ENCODE assay signal across 30 cellular contexts in genomic region chr11:30451167-30451566, GRCh38.
"Had no signal": no experiment of that assay in that cellular context is flagged by ENCODE, and none has a peak within 500 bp of the region (broad histone marks: within the 10 kb centered on the region; RNA-seq: fewer than 3 reads in every experiment).

No MANE protein-coding gene starts in this region.

- H3K36me3 ChIP-seq: ascending aorta, breast epithelium, cardiac muscle cell, colonic mucosa had no signal

- H3K27me3 ChIP-seq: ascending aorta, breast epithelium, cardiac muscle cell, colonic mucosa had no signal

- H3K27ac Mint-ChIP-seq: activated CD4-positive, alpha-beta memory T cell treated with anti-CD3 and anti-CD28 coated beads, Interleukin-2, amount 10 ng/mL, durations not matched to agents 7 days and 5 days; activated CD4-positive, alpha-beta T cell treated with anti-CD3 and anti-CD28 coated beads for 36 hours; activated CD4-positive, alpha-beta T cell treated with anti-CD3 and anti-CD28 coated beads, Interleukin-2, amount 10 ng/mL, durations not matched to agents 7 days and 5 days; activated naive CD4-positive, alpha-beta T cell treated with anti-CD3 and anti-CD28 coated beads, Interleukin-2, amount 10 ng/mL, durations not matched to agents 7 days and 5 days; activated naive CD4-positive, alpha-beta T cell treated with anti-CD3 and anti-CD28 coated beads, Interleukin-2, amount 50 U/mL, for 72 hours; activated naive CD8-positive, alpha-beta T cell treated with anti-CD3 and anti-CD28 coated beads, Interleukin-2, amount 10 ng/mL, durations not matched to agents 7 days and 5 days; activated T-cell treated with anti-CD3 and anti-CD28 coated beads, Interleukin-2, amount 50 U/mL, for 24 hours; activated T-cell treated with anti-CD3 and anti-CD28 coated beads, Interleukin-2, amount 50 U/mL, for 72 hours; T-cell; T-helper 1 cell treated with Interleukin-12 subunit alpha and Interleukin-12 subunit beta and Interleukin-4 antibody, amounts not matched to agents 30 μg/mL and 1 μg/mL, for 36 hours had no signal

- H3K4me1 Mint-ChIP-seq: activated CD4-positive, alpha-beta memory T cell treated with anti-CD3 and anti-CD28 coated beads, Interleukin-2, amount 10 ng/mL, durations not matched to agents 7 days and 5 days; activated CD4-positive, alpha-beta T cell treated with anti-CD3 and anti-CD28 coated beads for 36 hours; activated CD4-positive, alpha-beta T cell treated with anti-CD3 and anti-CD28 coated beads, Interleukin-2, amount 10 ng/mL, durations not matched to agents 7 days and 5 days; activated naive CD4-positive, alpha-beta T cell treated with anti-CD3 and anti-CD28 coated beads, Interleukin-2, amount 10 ng/mL, durations not matched to agents 7 days and 5 days; activated naive CD8-positive, alpha-beta T cell treated with anti-CD3 and anti-CD28 coated beads, Interleukin-2, amount 10 ng/mL, durations not matched to agents 7 days and 5 days had no signal

- H3K4me3 Mint-ChIP-seq: activated CD4-positive, alpha-beta memory T cell treated with anti-CD3 and anti-CD28 coated beads, Interleukin-2, amount 10 ng/mL, durations not matched to agents 7 days and 5 days; activated CD4-positive, alpha-beta T cell treated with anti-CD3 and anti-CD28 coated beads for 36 hours; activated CD4-positive, alpha-beta T cell treated with anti-CD3 and anti-CD28 coated beads, Interleukin-2, amount 10 ng/mL, durations not matched to agents 7 days and 5 days; activated naive CD4-positive, alpha-beta T cell treated with anti-CD3 and anti-CD28 coated beads, Interleukin-2, amount 10 ng/mL, durations not matched to agents 7 days and 5 days; activated naive CD8-positive, alpha-beta T cell treated with anti-CD3 and anti-CD28 coated beads, Interleukin-2, amount 10 ng/mL, durations not matched to agents 7 days and 5 days; activated T-cell treated with anti-CD3 and anti-CD28 coated beads, Interleukin-2, amount 50 U/mL, for 24 hours; activated T-cell treated with anti-CD3 and anti-CD28 coated beads, Interleukin-2, amount 50 U/mL, for 72 hours; brain; T-cell; T-helper 1 cell treated with Interleukin-12 subunit alpha and Interleukin-12 subunit beta and Interleukin-4 antibody, amounts not matched to agents 30 μg/mL and 1 μg/mL, for 36 hours had no signal

- H3K27me3 Mint-ChIP-seq: activated CD4-positive, alpha-beta memory T cell treated with anti-CD3 and anti-CD28 coated beads, Interleukin-2, amount 10 ng/mL, durations not matched to agents 7 days and 5 days; activated CD4-positive, alpha-beta T cell treated with anti-CD3 and anti-CD28 coated beads, Interleukin-2, amount 10 ng/mL, durations not matched to agents 7 days and 5 days; activated naive CD4-positive, alpha-beta T cell treated with anti-CD3 and anti-CD28 coated beads, Interleukin-2, amount 10 ng/mL, durations not matched to agents 7 days and 5 days; activated T-cell treated with anti-CD3 and anti-CD28 coated beads, Interleukin-2, amount 50 U/mL, for 24 hours; brain had no signal

- ATAC-seq: activated CD4-positive, alpha-beta T cell treated with anti-CD3 and anti-CD28 coated beads for 36 hours; activated naive CD4-positive, alpha-beta T cell treated with anti-CD3 and anti-CD28 coated beads, Interleukin-2, amount 50 U/mL, for 72 hours; activated T-cell treated with anti-CD3 and anti-CD28 coated beads, Interleukin-2, amount 50 U/mL, for 72 hours; esophagus mucosa; T-cell had no signal

- H3K9me3 ChIP-seq: ascending aorta, breast epithelium, colonic mucosa had no signal

- H3K36me3 Mint-ChIP-seq: activated naive CD4-positive, alpha-beta T cell treated with anti-CD3 and anti-CD28 coated beads, Interleukin-2, amount 10 ng/mL, durations not matched to agents 7 days and 5 days; activated naive CD4-positive, alpha-beta T cell treated with anti-CD3 and anti-CD28 coated beads, Interleukin-2, amount 50 U/mL, for 72 hours; activated naive CD8-positive, alpha-beta T cell treated with anti-CD3 and anti-CD28 coated beads, Interleukin-2, amount 10 ng/mL, durations not matched to agents 7 days and 5 days; brain; T-cell had no signal

- H3K4me3 ChIP-seq: ascending aorta, breast epithelium, cardiac muscle cell, colonic mucosa had no signal

- H3K4me1 ChIP-seq: breast epithelium, colonic mucosa had no signal

- H3K9me3 Mint-ChIP-seq: activated CD4-positive, alpha-beta memory T cell treated with anti-CD3 and anti-CD28 coated beads, Interleukin-2, amount 10 ng/mL, durations not matched to agents 7 days and 5 days; activated CD4-positive, alpha-beta T cell treated with anti-CD3 and anti-CD28 coated beads, Interleukin-2, amount 10 ng/mL, durations not matched to agents 7 days and 5 days; activated naive CD4-positive, alpha-beta T cell treated with anti-CD3 and anti-CD28 coated beads, Interleukin-2, amount 10 ng/mL, durations not matched to agents 7 days and 5 days; activated naive CD4-positive, alpha-beta T cell treated with anti-CD3 and anti-CD28 coated beads, Interleukin-2, amount 50 U/mL, for 72 hours; activated naive CD8-positive, alpha-beta T cell treated with anti-CD3 and anti-CD28 coated beads, Interleukin-2, amount 10 ng/mL, durations not matched to agents 7 days and 5 days; activated T-cell treated with anti-CD3 and anti-CD28 coated beads, Interleukin-2, amount 50 U/mL, for 24 hours; activated T-cell treated with anti-CD3 and anti-CD28 coated beads, Interleukin-2, amount 50 U/mL, for 72 hours; brain; T-cell; T-helper 1 cell treated with Interleukin-12 subunit alpha and Interleukin-12 subunit beta and Interleukin-4 antibody, amounts not matched to agents 30 μg/mL and 1 μg/mL, for 36 hours had no signal

- DNase-seq: activated CD4-positive, alpha-beta memory T cell treated with anti-CD3 and anti-CD28 coated beads, Interleukin-2, amount 10 ng/mL, durations not matched to agents 7 days and 5 days; activated CD4-positive, alpha-beta T cell treated with anti-CD3 and anti-CD28 coated beads for 36 hours; activated CD4-positive, alpha-beta T cell treated with anti-CD3 and anti-CD28 coated beads, Interleukin-2, amount 10 ng/mL, durations not matched to agents 7 days and 5 days; activated CD4-positive, alpha-beta T cell treated with anti-CD3 and anti-CD28 coated beads, Interleukin-2, amount 50 U/mL, for 4 hours; activated CD4-positive, CD25-positive, alpha-beta regulatory T cell; activated CD4-positive, CD25-positive, alpha-beta regulatory T cell treated with anti-CD3 and anti-CD28 coated beads, Interleukin-2, amount 50 U/mL, for 72 hours; activated CD8-positive, alpha-beta memory T cell treated with anti-CD3 and anti-CD28 coated beads, Interleukin-2, amount 50 U/mL, for 48 hours; activated gamma-delta T cell; activated naive CD4-positive, alpha-beta T cell; activated naive CD4-positive, alpha-beta T cell treated with anti-CD3 and anti-CD28 coated beads, Interleukin-2, amount 10 ng/mL, durations not matched to agents 7 days and 5 days; activated naive CD8-positive, alpha-beta T cell treated with anti-CD3 and anti-CD28 coated beads, Interleukin-2, amount 10 ng/mL, durations not matched to agents 7 days and 5 days; activated T-cell treated with anti-CD3 and anti-CD28 coated beads for 4 hours; activated T-cell treated with anti-CD3 and anti-CD28 coated beads, Interleukin-2, amount 50 U/mL, for 24 hours; activated T-cell treated with anti-CD3 and anti-CD28 coated beads, Interleukin-2, amount 50 U/mL, for 72 hours; central memory CD4-positive, alpha-beta T cell; cerebellar nuclear complex; colonic mucosa; effector CD8-positive, alpha-beta T cell; foreskin fibroblast; SW 1271; T-cell; T1000; WERI-Rb-1 had no signal

- H3K27ac ChIP-seq: ascending aorta, breast epithelium, cardiac muscle cell, colonic mucosa, WERI-Rb-1 had no signal
